1 cellular context compared by ENCODE assay signal in genomic region chr1:190678-191077, GRCh38.
TF ChIP-seq lines count a peak whose summit lies in the region.
"Not testable (repeated sequence)": the region's sequence is repeated elsewhere in the genome, so short reads cannot be mapped to it uniquely, and the experiment has no call there.

No MANE protein-coding gene starts in this region.

TF ChIP-seq in HepG2, 621 proteins besides CTCF, POLR2A, EP300 and RAD21 (continued from another document):
- TF ChIP-seq ZNF644 (CRISPR knock-in tag; IDR thresholded peaks at IDR 0.05; ENCODE audit: low read depth) (peak; percentile 57; the same call in 1 of the 2 replicates), ZNF281 (CRISPR knock-in tag; IDR thresholded peaks at IDR 0.05; ENCODE audit: borderline replicate concordance) (0 out of 2 replicates have a peak, but pooled peaks have one; percentile 31), ZNF629 (CRISPR knock-in tag; conservative IDR thresholded peaks at IDR 0.05) (peak; percentile 44; the same call in 1 of the 2 replicates), SOX13 (CRISPR knock-in tag; conservative IDR thresholded peaks at IDR 0.05 in 1 of 2, IDR thresholded peaks at IDR 0.05 in 1 of 2) (peak in 1 of 2 experiments; percentile 69; a peak in 2 of 4 replicates), PATZ1 (CRISPR knock-in tag; IDR thresholded peaks at IDR 0.05) (0 out of 2 replicates have a peak, but pooled peaks have one; percentile 22), HNF4G (IDR thresholded peaks at IDR 0.05; ENCODE audit: borderline replicate concordance, low read depth, low read length) (0 out of 2 replicates have a peak, but pooled peaks have one; percentile 8), PAXIP1 (CRISPR knock-in tag; conservative IDR thresholded peaks at IDR 0.05) (peak; percentile 48; the same call in 1 of the 2 replicates), ZNF263 (CRISPR knock-in tag; IDR thresholded peaks at IDR 0.05) (peak; percentile 43), GATAD2A (CRISPR knock-in tag; IDR thresholded peaks at IDR 0.05) (0 out of 2 replicates have a peak, but pooled peaks have one; percentile 32), SOX5 (CRISPR knock-in tag; IDR thresholded peaks at IDR 0.05; ENCODE audit: borderline replicate concordance) (0 out of 2 replicates have a peak, but pooled peaks have one; percentile 24)
- TF ChIP-seq SOX13 (IDR thresholded peaks at IDR 0.05); HNF4G (CRISPR knock-in tag; IDR thresholded peaks at IDR 0.05; ENCODE audit: borderline replicate concordance, low read depth): not testable (repeated sequence)
